31 cellular contexts compared by ENCODE assay signal in the genomic region with DNA sequence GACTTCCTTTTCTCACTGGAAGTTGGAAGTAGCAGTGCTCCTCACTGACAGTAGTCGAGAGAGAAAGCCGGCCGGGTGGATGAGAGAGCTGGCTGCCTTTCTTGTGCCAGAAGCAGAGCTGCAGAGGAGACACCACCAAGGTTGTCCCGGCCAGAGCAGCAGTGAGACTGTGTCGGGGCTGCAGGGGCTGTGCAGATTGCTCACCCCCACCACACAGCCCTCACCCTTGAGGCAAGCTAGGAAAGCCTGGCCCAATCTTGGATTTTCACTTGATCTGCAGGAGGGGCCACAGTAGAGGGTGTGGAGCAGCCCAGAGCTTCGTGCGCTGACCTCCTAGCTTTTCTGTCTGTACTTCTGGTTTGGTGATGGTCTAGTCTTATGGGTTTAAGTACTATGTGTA. TPM values are rescaled to one million over a fixed set of nuclear protein-coding genes. Genes with fewer than 3 reads are reported as not detected.
DNase-seq lines count a peak whose midpoint lies in the region; ATAC-seq, FAIRE-seq and TF ChIP-seq lines count a peak whose summit lies in the region.
"Had no signal": no experiment of that assay in that cellular context is flagged by ENCODE, and none has a peak within 500 bp of the region (broad histone marks: within the 10 kb centered on the region; RNA-seq: fewer than 3 reads in every experiment).

No MANE protein-coding gene starts in this region.

- H3K36me3 Mint-ChIP-seq in HFFc6 (ENCODE audit: low read depth): peaks cover 66% of the 10 kb centered on the region

- H3K9me3 Mint-ChIP-seq in HFFc6: peaks cover 22% of the 10 kb centered on the region

- no peak overlapping the region for H2AFZ ChIP-seq in keratinocyte (ENCODE audit: control insufficient read depth, low read length)

- H3K9ac ChIP-seq in keratinocyte (ENCODE audit: control insufficient read depth, extremely low read depth, insufficient read depth, low read length) (peak overlapping the region; percentile 22), skeletal muscle satellite cell (ENCODE audit: low read depth, low read length) (peak overlapping the region; percentile 27)
- H3K9ac ChIP-seq: BLaER1 had no signal

- H3K4me3 Mint-ChIP-seq in HFFc6: peak overlapping the region; percentile 72
- H3K4me3 Mint-ChIP-seq: activated T-cell treated with anti-CD3 and anti-CD28 coated beads, Interleukin-2, amount 50 U/mL, for 72 hours; nephron had no signal

- peak overlapping the region; percentile 90 for H3K27ac Mint-ChIP-seq in HFFc6
- H3K27ac Mint-ChIP-seq: activated T-cell treated with anti-CD3 and anti-CD28 coated beads, Interleukin-2, amount 50 U/mL, for 72 hours; nephron had no signal

- H4K20me1 ChIP-seq in keratinocyte (ENCODE audit: control insufficient read depth, extremely low read depth, insufficient read depth, low read length): no peaks in the 10 kb centered on the region
- H4K20me1 ChIP-seq: BLaER1 had no signal

- dilution Hi-C loops in keratinocyte (cut with MboI; ENCODE audit: extremely low pct_ligation_motif_present, low sequenced_read_pairs): no loop called here

- H3K9me3 ChIP-seq in RWPE2 (ENCODE audit: severe bottlenecking) (peaks cover 9% of the 10 kb centered on the region), keratinocyte (ENCODE audit: control insufficient read depth, low read depth, low read length) (peaks cover 4% of the 10 kb centered on the region), skeletal muscle satellite cell (replicated peaks; ENCODE audit: low read length) (no peaks in the 10 kb centered on the region)
- H3K9me3 ChIP-seq: esophagus muscularis mucosa, thyroid gland had no signal

- no peaks in the 10 kb centered on the region for H3K9me1 ChIP-seq in keratinocyte (ENCODE audit: control insufficient read depth, extremely low read depth, insufficient read depth, low read length)

- DNase-seq in HFFc6 (no peak), RWPE2 (ENCODE audit: low spot score) (no peak), keratinocyte (ENCODE audit: low read depth, low spot score) (no peak), DMS53 treated with DMSO at 0.1 percent for 48 hours (lab: John Stamatoyannopoulos, UW; ENCODE audit: unreplicated experiment) (no peak), hippocampal formation (lab: John Stamatoyannopoulos, UW) (no peak), NCI-H2029 treated with DMSO at 0.1 percent for 48 hours (lab: John Stamatoyannopoulos, UW) (no peak), NOMO-1 (lab: John Stamatoyannopoulos, UW; ENCODE audit: unreplicated experiment in 2 of 2) (no peak)
- DNase-seq: activated CD4-positive, alpha-beta T cell treated with anti-CD3 and anti-CD28 coated beads, Interleukin-2, amount 50 U/mL, for 48 hours; activated CD4-positive, CD25-positive, alpha-beta regulatory T cell; activated naive CD4-positive, alpha-beta T cell; activated T-cell treated with anti-CD3 and anti-CD28 coated beads, Interleukin-2, amount 50 U/mL, for 72 hours; cerebellar nuclear complex; dermis blood vessel endothelial cell; DMS153; H7; heart right ventricle; NCI-H1092; NCI-H187; NCI-H524; retina; spleen; stimulated activated CD4-positive, alpha-beta T cell treated with anti-CD3 and anti-CD28 coated beads, Interleukin-2, amount 100 ng/mL, for 48 hours; thyroid gland had no signal

- FAIRE-seq in keratinocyte (lab: Jason Lieb, UNC): no peak
- FAIRE-seq: frontal cortex, GM12892, K562 had no signal

- peaks cover 37% of the 10 kb centered on the region for H3K4me1 ChIP-seq in RWPE2 (ENCODE audit: insufficient read depth, poor library complexity, severe bottlenecking)
- H3K4me1 ChIP-seq in keratinocyte (ENCODE audit: control insufficient read depth, extremely low read depth, insufficient read depth, low read length): peaks cover 23% of the 10 kb centered on the region
- H3K4me1 ChIP-seq in skeletal muscle satellite cell (ENCODE audit: control insufficient read depth, insufficient read depth, low read length): peaks cover 16% of the 10 kb centered on the region
- H3K4me1 ChIP-seq: BLaER1, thyroid gland had no signal

- H3K27me3 Mint-ChIP-seq in HFFc6 (ENCODE audit: insufficient read depth): no peaks in the 10 kb centered on the region; the same call in 1 of the 2 replicates

- H3K4me3 ChIP-seq in RWPE2 (ENCODE audit: severe bottlenecking) (no peak overlapping the region), keratinocyte (ENCODE audit: control insufficient read depth in 2 of 3, extremely low read depth in 1 of 3, insufficient read depth in 2 of 3, low read depth in 1 of 3, low read length in 3 of 3) (no peak overlapping the region), skeletal muscle satellite cell (ENCODE audit: low read length) (no peak overlapping the region)
- H3K4me3 ChIP-seq: BLaER1, esophagus muscularis mucosa, heart right ventricle, K562, lung, spleen, thyroid gland had no signal

- H3K27me3 ChIP-seq in RWPE2 (ENCODE audit: insufficient read depth, poor library complexity, severe bottlenecking) (no peaks in the 10 kb centered on the region), keratinocyte (ENCODE audit: control insufficient read depth, extremely low read depth, insufficient read depth, low read length) (no peaks in the 10 kb centered on the region), skeletal muscle satellite cell (ENCODE audit: control insufficient read depth, insufficient read depth, low read length) (no peaks in the 10 kb centered on the region)
- H3K27me3 ChIP-seq: BLaER1, esophagus muscularis mucosa, spleen, thyroid gland had no signal

- ATAC-seq in RWPE2 (ENCODE audit: low read depth): no peak
- ATAC-seq: activated T-cell treated with anti-CD3 and anti-CD28 coated beads, Interleukin-2, amount 50 U/mL, for 72 hours; K562 had no signal

- TF ChIP-seq CTCF in HFFc6 (IDR thresholded peaks at IDR 0.05) (no peak), RWPE2 (IDR thresholded peaks at IDR 0.05; ENCODE audit: poor library complexity, severe bottlenecking) (no peak), keratinocyte (optimal IDR thresholded peaks at IDR 0.05 in 1 of 3, IDR thresholded peaks at IDR 0.05 in 1 of 3, conservative IDR thresholded peaks at IDR 0.05 in 1 of 3; ENCODE audit: extremely low read depth in 1 of 3, insufficient read depth in 2 of 3, low read length in 3 of 3) (no peak)

- H3K4me2 ChIP-seq in keratinocyte (ENCODE audit: control insufficient read depth, extremely low read depth, insufficient read depth, low read depth, low read length) (peak overlapping the region; percentile 14), skeletal muscle satellite cell (ENCODE audit: low read length) (no peak overlapping the region)
- H3K4me2 ChIP-seq: BLaER1 had no signal

- H3K4me1 Mint-ChIP-seq in HFFc6 (ENCODE audit: low read depth): peaks cover 70% of the 10 kb centered on the region
- H3K4me1 Mint-ChIP-seq: nephron had no signal

- H3K36me3 ChIP-seq in RWPE2 (ENCODE audit: low read depth) (peaks cover 78% of the 10 kb centered on the region), keratinocyte (ENCODE audit: control insufficient read depth in 2 of 2, extremely low read depth in 1 of 2, insufficient read depth in 2 of 2, low read length in 2 of 2) (peaks cover 6 to 23% of the 10 kb centered on the region in 2 experiments), skeletal muscle satellite cell (ENCODE audit: insufficient read depth, low read length) (no peaks in the 10 kb centered on the region)
- H3K36me3 ChIP-seq: BLaER1, spleen, thyroid gland had no signal

- peak overlapping the region; percentile 84 for H3K27ac ChIP-seq in RWPE2 (ENCODE audit: poor library complexity, severe bottlenecking)
- H3K27ac ChIP-seq in keratinocyte (ENCODE audit: control insufficient read depth, insufficient read depth, low read length): peak overlapping the region; percentile 82
- H3K27ac ChIP-seq: BLaER1, esophagus muscularis mucosa, heart right ventricle, spleen, thyroid gland had no signal

- H3K79me2 ChIP-seq in keratinocyte (ENCODE audit: control insufficient read depth, insufficient read depth, low read length): peaks cover 83% of the 10 kb centered on the region

RNA-seq across cellular contexts. Expression of a gene that starts 9.1 kb away (rescaled TPM):
- total RNA-seq in HFFc6 (2021; fragmentation: NEBNext Ultra II Directional; extraction: Animal tissue kit (Norgen Biotek cat#: 25700)): 10 to 100 TPM; 28.1 to 36.6 (median 31.3) TPM
- polyA plus RNA-seq in keratinocyte: 33.3 to 43.8 TPM (median 38.7 TPM) in 3 replicates
- polyA plus RNA-seq in keratinocyte (2011; ENCODE audit: low read depth): 15.5 TPM
- 13.9 and 24.5 TPM in 2 replicates for polyA plus RNA-seq in keratinocyte (2011; cell fraction: cytosol; rRNA removed)
- polyA plus RNA-seq in keratinocyte (2011; cell fraction: nucleus; rRNA removed): 113 and 115 TPM in 2 replicates
- 28.2 and 42.1 TPM in 2 replicates for polyA plus RNA-seq in keratinocyte (2012; ENCODE audit: low replicate concordance)
- 29.4 to 79.2 TPM (median 44.1 TPM) in 3 replicates for polyA minus RNA-seq in keratinocyte
- 19.4 TPM for polyA minus RNA-seq in keratinocyte (2011; cell fraction: cytosol; rRNA and poly(A)+ RNA removed)
- 101 and 184 TPM in 2 replicates for polyA minus RNA-seq in keratinocyte (2011; cell fraction: nucleus; rRNA and poly(A)+ RNA removed)
- 88.9 and 89.2 TPM in 2 replicates for total RNA-seq in skeletal muscle satellite cell (2012; rRNA removed)
